In the genomic region with DNA sequence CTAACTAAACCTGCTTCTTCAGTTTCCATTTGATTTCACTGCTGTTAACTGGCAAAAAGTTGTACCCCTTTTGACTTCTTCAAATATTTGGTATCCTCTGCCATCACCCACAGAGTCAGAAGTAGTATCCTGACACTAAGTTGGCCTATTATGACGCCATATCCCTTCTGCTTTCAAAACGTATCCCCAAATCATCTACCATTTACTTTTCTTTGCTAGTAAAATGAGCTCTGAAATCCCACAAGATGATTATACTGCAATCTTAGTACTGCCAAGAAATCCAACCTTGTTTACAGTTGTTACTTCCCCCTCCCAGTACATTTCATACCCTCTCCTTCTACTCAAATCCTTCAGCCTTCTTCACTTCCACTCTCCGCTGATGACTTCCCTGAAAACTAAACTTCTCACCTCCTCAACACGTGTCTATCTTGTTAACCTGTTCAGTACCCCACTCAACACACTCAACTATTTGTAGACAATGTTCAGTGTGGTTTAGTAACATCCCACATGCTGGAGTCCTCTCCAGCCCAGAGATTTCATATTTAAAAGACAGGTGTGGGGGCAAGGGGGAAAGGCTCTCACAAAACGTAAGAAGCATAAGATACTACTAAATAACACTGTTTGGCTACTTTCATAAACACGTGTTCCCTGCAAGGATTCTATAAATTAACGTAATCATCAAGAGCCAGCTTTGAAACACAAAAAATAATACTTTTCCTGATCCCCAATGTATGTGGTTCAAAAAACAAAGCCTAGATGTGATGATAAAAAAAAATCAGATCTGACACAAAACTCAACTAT, we compare ENCODE assay signal across 8 cellular contexts. TPM values are rescaled to one million over a fixed set of nuclear protein-coding genes. Genes with fewer than 3 reads are reported as not detected.
DNase-seq lines count a peak whose midpoint lies in the region; ATAC-seq, FAIRE-seq and TF ChIP-seq lines count a peak whose summit lies in the region.

No MANE protein-coding gene starts in this region.

- 4% methylated on average over 7 of the region's 7 CpGs for WGBS in HepG2 (ENCODE audit: low lambda C conversion rate)

- no peak for TF ChIP-seq POLR2A in HepG2 (IDR thresholded peaks at IDR 0.05; ENCODE audit: insufficient read depth in 1 of 2, low read depth in 2 of 2, low read length in 2 of 2)

- H3K27ac ChIP-seq in HepG2 (ENCODE audit: extremely low read length, insufficient read depth, low read length) (peak overlapping the region; percentile 80), tibial artery (peak overlapping the region; percentile 92 to 93)

- peak overlapping the region; percentile 85 for H3K4me2 ChIP-seq in HepG2 (ENCODE audit: low read depth, low read length)

- no peak for TF ChIP-seq RAD21 in HepG2 (CRISPR knock-in tag; IDR thresholded peaks at IDR 0.05)

- POLR2A ChIA-PET in HEK293T (lab: Yijun Ruan, JAX): interaction anchor here (0.6 to 1.0 kb wide), 2 partner anchors 329 to 1016 kb away, joined by 3 read pairs; partner anchors contain the start of gene TMA16
- POLR2A ChIA-PET in HepG2 (lab: Yijun Ruan, JAX): no interaction called here

- TF ChIP-seq CTCF in HepG2 (CRISPR knock-in tag; IDR thresholded peaks at IDR 0.05): no peak
- no peak for TF ChIP-seq CTCF in tibial artery (IDR thresholded peaks at IDR 0.05)

- no peaks in the 10 kb centered on the region; the same call in 1 of the 2 replicates for H4K20me1 ChIP-seq in HepG2 (ENCODE audit: insufficient read depth, low read length)

- H3K27me3 ChIP-seq in adipocyte (replicated peaks; ENCODE audit: control insufficient read depth, insufficient read depth, low read length) (no peaks in the 10 kb centered on the region), HepG2 (ENCODE audit: control insufficient read depth in 1 of 2, insufficient read depth in 2 of 2, low read length in 2 of 2) (no peaks in the 10 kb centered on the region; a peak in 1 of 5 replicates), tibial artery (no peaks in the 10 kb centered on the region)

- in situ Hi-C loops in ACHN (cut with HindIII; ENCODE audit: low pct_ligation_motif_present, low pct_unique_long_range_greater_than_20kb, low sequenced_read_pairs): no loop called here
- in situ Hi-C loops in HepG2 (cut with HindIII; ENCODE audit: extremely low pct_ligation_motif_present, low pct_unique_long_range_greater_than_20kb): no loop called here

- no peak overlapping the region for H2AFZ ChIP-seq in HepG2 (ENCODE audit: low read length)

- DNase-seq in ACHN: peak; percentile 17
- DNase-seq in HEK293T (ENCODE audit: extremely low spot score): no peak
- DNase-seq in adipocyte (ENCODE audit: low read depth): peak; percentile 36
- DNase-seq in HepG2 (ENCODE audit: low spot score): no peak
- no peak for DNase-seq in tibial artery
- DNase-seq in left lobe of liver (ENCODE audit: low spot score): no peak

- ATAC-seq in HepG2: no peak
- no peak for ATAC-seq in GM19455 (IDR thresholded peaks at IDR 0.05; ENCODE audit: unreplicated experiment)
- ATAC-seq in left lobe of liver: no peak
- no peak for ATAC-seq in HG03432 (IDR thresholded peaks at IDR 0.05; ENCODE audit: unreplicated experiment)

- H3K4me3 ChIP-seq in adipocyte (ENCODE audit: low read length) (peak overlapping the region; percentile 90), HepG2 (replicated peaks in 1 of 3; ENCODE audit: insufficient read depth in 1 of 3, low read depth in 2 of 3, low read length in 3 of 3) (peak overlapping the region; percentile 76 to 83 (median 82)), tibial artery (peak overlapping the region; percentile 78 to 81)

- BruUV-seq in HepG2 (replicated peaks; lab: Mats Ljungman, UMichigan): no TSS peak

- H3K9me3 ChIP-seq in adipocyte (ENCODE audit: control insufficient read depth, low read length): no peaks in the 10 kb centered on the region
- H3K9me3 ChIP-seq in HepG2 (ENCODE audit: low read length): no peaks in the 10 kb centered on the region
- H3K9me3 ChIP-seq in tibial artery: no peaks in the 10 kb centered on the region

- peaks cover 3% of the 10 kb centered on the region for H3K36me3 ChIP-seq in adipocyte (ENCODE audit: control insufficient read depth, insufficient read depth, low read length, severe bottlenecking)
- H3K36me3 ChIP-seq in HepG2 (replicated peaks in 1 of 2; ENCODE audit: control insufficient read depth in 1 of 2, insufficient read depth in 2 of 2, low read length in 2 of 2): peaks cover 3 to 12% of the 10 kb centered on the region in 2 experiments; a peak in 4 of 5 replicates
- peaks cover 0 to 25% (median 0%) of the 10 kb centered on the region in 3 donors for H3K36me3 ChIP-seq in tibial artery

- CTCF ChIA-PET in HEK293T (lab: Yijun Ruan, JAX): no interaction called here
- CTCF ChIA-PET in HepG2 (lab: Yijun Ruan, JAX; ENCODE audit: low intra/inter-chr PET ratio, low total read pairs): no interaction called here

- H3K9ac ChIP-seq in adipocyte (ENCODE audit: low read length) (peak overlapping the region; percentile 93), HepG2 (ENCODE audit: insufficient read depth, low read depth, low read length) (peak overlapping the region; percentile 90)

- no peak for FAIRE-seq in HepG2 (lab: Jason Lieb, UNC)

- TF ChIP-seq EP300 in HepG2 (IDR thresholded peaks at IDR 0.05; ENCODE audit: low read depth in 2 of 2, low read length in 2 of 2) (no peak), HepG2 (CRISPR knock-in tag; IDR thresholded peaks at IDR 0.05; ENCODE audit: borderline replicate concordance) (no peak)

- intact Hi-C loops in HepG2 (cut with micrococcal nuclease; ENCODE audit: unreplicated experiment) (loop anchor here (1.0 kb wide), 1 partner anchor 329 kb away; the partner anchor contains the start of gene TMA16), tibial artery (cut with DNase I; ENCODE audit: low total_unique reads) (loop anchor here (10.0 kb wide), 1 partner anchor 169 kb away; the partner anchor contains the start of gene NPY1R)

- H3K4me1 ChIP-seq in adipocyte (ENCODE audit: control insufficient read depth, insufficient read depth, low read length) (peaks cover 31% of the 10 kb centered on the region), HepG2 (ENCODE audit: insufficient read depth, low read length) (peaks cover 32% of the 10 kb centered on the region), tibial artery (peaks cover 0 to 46% (median 17%) of the 10 kb centered on the region in 4 donors)

- peaks cover 43% of the 10 kb centered on the region for H3K79me2 ChIP-seq in HepG2 (ENCODE audit: insufficient read depth, low read length)

TF ChIP-seq in HEK293T, 16 proteins besides CTCF, POLR2A, EP300 and RAD21:
- TF ChIP-seq L3MBTL2 (conservative IDR thresholded peaks at IDR 0.05) (peak; percentile 48), ARNT (IDR thresholded peaks at IDR 0.05) (no peak)
TF ChIP-seq in HEK293T: peak in this region for 1.

TF ChIP-seq in HepG2, 621 proteins besides CTCF, POLR2A, EP300 and RAD21:
- TF ChIP-seq ZNF101 (CRISPR knock-in tag; IDR thresholded peaks at IDR 0.05; ENCODE audit: borderline replicate concordance, low read depth) (no peak), ESRRA (CRISPR knock-in tag; IDR thresholded peaks at IDR 0.05; ENCODE audit: low read depth) (no peak), ZKSCAN5 (CRISPR knock-in tag; IDR thresholded peaks at IDR 0.05) (peak; percentile 55; the same call in 1 of the 2 replicates), SAP130 (CRISPR knock-in tag; IDR thresholded peaks at IDR 0.05; ENCODE audit: low read depth) (0 out of 2 replicates have a peak, but pooled peaks have one; percentile 17), ZNF652 (CRISPR knock-in tag; IDR thresholded peaks at IDR 0.05; ENCODE audit: borderline replicate concordance, low read depth) (peak; percentile 86), ZBTB21 (CRISPR knock-in tag; IDR thresholded peaks at IDR 0.05) (peak; percentile 55; the same call in 1 of the 2 replicates)

RNA-seq across cellular contexts. Expression of gene NAF1, which starts 1.3 kb away (rescaled TPM):
- total RNA-seq in HepG2 (2016; rRNA removed; fragmentation: Illumina TruSeq; extraction: Trizol) (6.8 and 9.0 TPM in 2 replicates), left lobe of liver (5.8 TPM)
- total RNA-seq in HepG2 (2016; cell fraction: cytosol; rRNA removed; fragmentation: Illumina TruSeq; extraction: Trizol; ENCODE audit: low read depth): 1.3 TPM in 2 replicates
- total RNA-seq in HepG2 (2016; cell fraction: insoluble cytoplasmic fraction; rRNA removed; fragmentation: Illumina TruSeq; extraction: Trizol): 6.1 and 9.2 TPM in 2 replicates
- total RNA-seq in HepG2 (2016; cell fraction: membrane; rRNA removed; fragmentation: Illumina TruSeq; extraction: Trizol): 3.6 TPM in 2 replicates
- total RNA-seq in HepG2 (2016; cell fraction: nucleus; rRNA removed; fragmentation: Illumina TruSeq; extraction: Trizol): 19.1 TPM in 2 replicates
- polyA plus RNA-seq in HepG2 (2011; rRNA removed): 3.8 and 5.2 TPM in 2 replicates
- 1.8 and 2.1 TPM in 2 replicates for polyA plus RNA-seq in HepG2 (2011; cell fraction: cytosol; rRNA removed)
- 4.2 TPM in 2 replicates for polyA plus RNA-seq in HepG2 (2011; cell fraction: nucleus; rRNA removed)
- polyA plus RNA-seq in HepG2 (2012): 8.2 and 9.7 TPM in 2 replicates
- polyA plus RNA-seq in HepG2 (2016; cell fraction: cytosol; fragmentation: Illumina TruSeq; extraction: Trizol; ENCODE audit: low read depth): 1.5 TPM in 2 replicates
- 13.6 and 13.8 TPM in 2 replicates for polyA plus RNA-seq in HepG2 (2016; cell fraction: insoluble cytoplasmic fraction; fragmentation: Illumina TruSeq; extraction: Trizol; ENCODE audit: low read depth)
- 3.2 and 3.3 TPM in 2 replicates for polyA plus RNA-seq in HepG2 (2016; cell fraction: membrane; fragmentation: Illumina TruSeq; extraction: Trizol; ENCODE audit: low read depth)
- polyA plus RNA-seq in HepG2 (2016; cell fraction: nucleus; fragmentation: Illumina TruSeq; extraction: Trizol; ENCODE audit: insufficient read depth, low read depth): 19.5 and 19.7 TPM in 2 replicates
- polyA minus RNA-seq in HepG2 (2011; rRNA and poly(A)+ RNA removed; ENCODE audit: low replicate concordance): 4.6 and 6.3 TPM in 2 replicates
- polyA minus RNA-seq in HepG2 (2011; cell fraction: cytosol; rRNA and poly(A)+ RNA removed): 4.7 and 5.7 TPM in 2 replicates
- polyA minus RNA-seq in HepG2 (2011; cell fraction: nucleus; rRNA and poly(A)+ RNA removed): 40.2 and 44.8 TPM in 2 replicates

Comparison
In these comparisons a context has a peak if more than half of its experiments do, and no peak if none do; other contexts are left out.
1. DNase-seq: peak in ACHN (single experiment) and adipocyte (single experiment); none in HEK293T (single experiment), HepG2 (single experiment), tibial artery (0 of 2) and left lobe of liver (single experiment).
2. Peak in every context shown above with its lines, with median percentiles within 50 percentile points of each other: H3K4me3 ChIP-seq.